2 cellular contexts compared by ENCODE assay signal in the genomic region with DNA sequence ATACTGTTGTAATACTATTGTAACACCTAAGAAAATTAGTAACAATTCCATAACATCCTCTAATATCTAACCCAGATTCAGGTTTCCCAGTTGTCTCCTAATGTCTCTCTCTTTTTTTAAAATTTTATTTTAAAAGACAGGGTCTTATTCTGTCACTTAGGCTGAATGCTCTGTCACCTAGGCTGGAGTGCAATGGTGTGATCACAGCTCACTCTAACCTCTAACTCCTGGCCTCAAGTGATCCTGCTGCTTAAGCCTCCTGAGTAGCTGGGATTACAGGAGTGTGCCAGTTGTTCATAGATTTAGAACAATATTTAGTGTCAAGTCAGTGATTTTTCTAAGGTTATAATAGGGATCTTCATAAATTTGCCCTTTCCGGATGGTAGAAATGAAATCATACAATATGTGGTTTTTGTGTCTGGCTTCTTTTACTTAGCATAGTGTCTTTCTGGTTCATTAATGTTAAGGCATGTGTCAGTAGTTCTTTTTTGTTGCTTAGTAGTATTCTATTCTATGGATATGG.
TF ChIP-seq lines count a peak whose summit lies in the region.

No MANE protein-coding gene starts in this region.

TF ChIP-seq in HEK293, 187 proteins besides CTCF, POLR2A, EP300 and RAD21 (continued from another document):
- TF ChIP-seq ZNF146 (tag by site-specific recombination; IDR thresholded peaks at IDR 0.05): peak; percentile 42; the same call in 1 of the 2 replicates

TF ChIP-seq in K562, 482 proteins besides CTCF, POLR2A, EP300 and RAD21 (continued from another document):
- TF ChIP-seq, protein P1, sequence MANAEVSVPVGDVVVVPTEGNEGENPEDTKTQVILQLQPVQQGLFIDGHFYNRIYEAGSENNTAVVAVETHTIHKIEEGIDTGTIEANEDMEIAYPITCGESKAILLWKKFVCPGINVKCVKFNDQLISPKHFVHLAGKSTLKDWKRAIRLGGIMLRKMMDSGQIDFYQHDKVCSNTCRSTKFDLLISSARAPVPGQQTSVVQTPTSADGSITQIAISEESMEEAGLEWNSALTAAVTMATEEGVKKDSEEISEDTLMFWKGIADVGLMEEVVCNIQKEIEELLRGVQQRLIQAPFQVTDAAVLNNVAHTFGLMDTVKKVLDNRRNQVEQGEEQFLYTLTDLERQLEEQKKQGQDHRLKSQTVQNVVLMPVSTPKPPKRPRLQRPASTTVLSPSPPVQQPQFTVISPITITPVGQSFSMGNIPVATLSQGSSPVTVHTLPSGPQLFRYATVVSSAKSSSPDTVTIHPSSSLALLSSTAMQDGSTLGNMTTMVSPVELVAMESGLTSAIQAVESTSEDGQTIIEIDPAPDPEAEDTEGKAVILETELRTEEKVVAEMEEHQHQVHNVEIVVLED (CRISPR knock-in tag; IDR thresholded peaks at IDR 0.05): no peak
- TF ChIP-seq C11orf30 (IDR thresholded peaks at IDR 0.05; ENCODE audit: low read depth): peak; percentile 28; the same call in 1 of the 2 replicates
